In genomic region chr19:17214531-17215124, GRCh38 we compare ENCODE assay signal across 8 cellular contexts. TPM values are rescaled to one million over a fixed set of nuclear protein-coding genes. Genes with fewer than 3 reads are reported as not detected.
A peak's percentile ranks its signal among the peaks of the same experiment; 100 is the strongest.
DNase-seq lines count a peak whose midpoint lies in the region; ATAC-seq and TF ChIP-seq lines count a peak whose summit lies in the region.

No MANE protein-coding gene starts in this region.

- POLR2A ChIA-PET in BJ (lab: Charles Lee) = interaction anchor here (0.6 kb wide), 1 partner anchor 15 kb away, joined by 3 read pairs; no protein-coding TSS in a partner anchor

- H3K36me3 Mint-ChIP-seq in chondrocyte (ENCODE audit: low read depth) (peaks cover 23% of the 10 kb centered on the region), naive B cell (peaks cover 8 to 18% of the 10 kb centered on the region in 2 donors)

- H3K4me1 Mint-ChIP-seq in chondrocyte (ENCODE audit: low read depth) = peaks cover 19% of the 10 kb centered on the region
- peaks cover 11 to 28% (median 13%) of the 10 kb centered on the region in 3 donors for H3K4me1 Mint-ChIP-seq in naive B cell

- DNase-seq in BJ (ENCODE audit: low read depth) (no peak), chondrocyte (ENCODE audit: low spot score) (no peak), naive B cell (no peak), NCI-H2196 (lab: John Stamatoyannopoulos, UW; ENCODE audit: unreplicated experiment) (no peak), medulla oblongata (ENCODE audit: extremely low spot score) (no peak), posterior vena cava (ENCODE audit: low spot score) (no peak)

- intact Hi-C loops in posterior vena cava (cut with DNase I) = no loop called here

- ATAC-seq in naive B cell (ENCODE audit: low read depth in 2 of 2) (no peak), GM21367 (IDR thresholded peaks at IDR 0.05; ENCODE audit: unreplicated experiment) (no peak)

- H3K9me3 Mint-ChIP-seq in chondrocyte (ENCODE audit: low read depth) (no peaks in the 10 kb centered on the region), naive B cell (peaks cover 0 to 2% (median 0%) of the 10 kb centered on the region in 7 donors)

- H3K4me3 ChIP-seq in BJ (ENCODE audit: low read depth, low read length) = peak overlapping the region; percentile 88

- no peak for TF ChIP-seq CTCF in BJ (IDR thresholded peaks at IDR 0.05; ENCODE audit: insufficient read depth, low read depth, low read length)
- peak; percentile 6 for TF ChIP-seq CTCF in chondrocyte (IDR thresholded peaks at IDR 0.05)

- H3K27me3 Mint-ChIP-seq in chondrocyte (ENCODE audit: low read depth) (no peaks in the 10 kb centered on the region), naive B cell (no peaks in the 10 kb centered on the region)

- CTCF ChIA-PET in BJ (lab: Yijun Ruan, JAX) = interaction anchor here (1.1 to 1.9 kb wide), 4 partner anchors 9 to 77 kb away, joined by 4 to 9 read pairs (median 7); partner anchors contain the start of gene OCEL1

- H3K27me3 ChIP-seq in BJ (ENCODE audit: control insufficient read depth, insufficient read depth, low read length) = no peaks in the 10 kb centered on the region

- H3K36me3 ChIP-seq in BJ (ENCODE audit: control insufficient read depth, insufficient read depth, low read length) = peaks cover 29% of the 10 kb centered on the region
- peaks cover 58% of the 10 kb centered on the region for H3K36me3 ChIP-seq in KOPT-K1 (ENCODE audit: insufficient read depth, low read length)

- H3K27ac ChIP-seq in KOPT-K1 (ENCODE audit: low read depth, low read length, poor library complexity, severe bottlenecking) = peak overlapping the region; percentile 84

- H3K4me3 Mint-ChIP-seq in chondrocyte (ENCODE audit: unreplicated experiment) = peak overlapping the region; percentile 82
- peak overlapping the region; percentile 82 to 98 (median 92) for H3K4me3 Mint-ChIP-seq in naive B cell

- H3K9me3 ChIP-seq in KOPT-K1 (ENCODE audit: insufficient read depth, low read length, poor library complexity, severe bottlenecking) = no peaks in the 10 kb centered on the region

- H3K27ac Mint-ChIP-seq in chondrocyte (ENCODE audit: unreplicated experiment) (peak overlapping the region; percentile 97), naive B cell (peak overlapping the region; percentile 95 to 99 (median 98))

RNA-seq across cellular contexts. Expression of gene USE1, which starts 0.5 kb away (rescaled TPM):
- polyA plus RNA-seq in BJ (2011; rRNA removed) = 27.9 and 29.7 TPM in 2 replicates
- polyA minus RNA-seq in BJ (2011; rRNA and poly(A)+ RNA removed) = 10.1 and 13.0 TPM in 2 replicates
- total RNA-seq in chondrocyte = 27.3 to 31.7 TPM (median 29.9 TPM) in 3 replicates
- 10 to 100 TPM; 46.2 to 70.0 (median 58.7) TPM for polyA plus RNA-seq in naive B cell (ENCODE audit: low read depth in 6 of 6)
- total RNA-seq in posterior vena cava = 10 to 100 TPM; 16.4 to 17.6 TPM

RNA-seq across cellular contexts. Expression of gene OCEL1, which starts 11.4 kb away (rescaled TPM):
- polyA plus RNA-seq in BJ (2011; rRNA removed) (8.1 and 10.0 TPM in 2 replicates), naive B cell (ENCODE audit: low read depth in 6 of 6) (10 to 100 TPM; 32.8 to 82.8 (median 39.3) TPM)
- polyA minus RNA-seq in BJ (2011; rRNA and poly(A)+ RNA removed) = 5.9 and 6.1 TPM in 2 replicates
- total RNA-seq in chondrocyte (21.1 to 23.8 TPM (median 22.3 TPM) in 3 replicates), posterior vena cava (10 to 100 TPM; 14.8 to 18.0 TPM)

RNA-seq across cellular contexts. Expression of gene NR2F6, which starts 31.1 kb away (rescaled TPM):
- polyA plus RNA-seq in BJ (2011; rRNA removed) (26.1 and 28.0 TPM in 2 replicates), naive B cell (ENCODE audit: low read depth in 6 of 6) (1 to 10 TPM in 3 of 6 donors, under 1 TPM in 2, not detected in 1; 0.33 to 1.6 (median 1.0) TPM)
- polyA minus RNA-seq in BJ (2011; rRNA and poly(A)+ RNA removed) = 13.8 and 19.4 TPM in 2 replicates
- total RNA-seq in chondrocyte (31.9 to 45.0 TPM (median 43.7 TPM) in 3 replicates), posterior vena cava (10 to 100 TPM; 21.2 to 22.8 TPM)

RNA-seq across cellular contexts. Expression of gene USHBP1, which starts 49.9 kb away (rescaled TPM):
- polyA plus RNA-seq in BJ (2011; rRNA removed) (not detected in 2 replicates), naive B cell (ENCODE audit: low read depth in 6 of 6) (not detected)
- not detected in 2 replicates for polyA minus RNA-seq in BJ (2011; rRNA and poly(A)+ RNA removed)
- total RNA-seq in chondrocyte (not detected in 3 replicates), posterior vena cava (1 to 10 TPM; 4.8 to 5.7 TPM)

RNA-seq across cellular contexts. Expression of gene BABAM1, which starts 52.6 kb away (rescaled TPM):
- 90.1 and 122 TPM in 2 replicates for polyA plus RNA-seq in BJ (2011; rRNA removed)
- 26.2 and 34.5 TPM in 2 replicates for polyA minus RNA-seq in BJ (2011; rRNA and poly(A)+ RNA removed)
- total RNA-seq in chondrocyte = 83.3 to 100 TPM (median 91.2 TPM) in 3 replicates
- polyA plus RNA-seq in naive B cell (ENCODE audit: low read depth in 6 of 6) = 100 to 1,000 TPM; 102 to 183 (median 108) TPM
- total RNA-seq in posterior vena cava = 10 to 100 TPM; 62.9 to 64.6 TPM
